Comparison of ENCODE assay signal across 25 cellular contexts in the genomic region with DNA sequence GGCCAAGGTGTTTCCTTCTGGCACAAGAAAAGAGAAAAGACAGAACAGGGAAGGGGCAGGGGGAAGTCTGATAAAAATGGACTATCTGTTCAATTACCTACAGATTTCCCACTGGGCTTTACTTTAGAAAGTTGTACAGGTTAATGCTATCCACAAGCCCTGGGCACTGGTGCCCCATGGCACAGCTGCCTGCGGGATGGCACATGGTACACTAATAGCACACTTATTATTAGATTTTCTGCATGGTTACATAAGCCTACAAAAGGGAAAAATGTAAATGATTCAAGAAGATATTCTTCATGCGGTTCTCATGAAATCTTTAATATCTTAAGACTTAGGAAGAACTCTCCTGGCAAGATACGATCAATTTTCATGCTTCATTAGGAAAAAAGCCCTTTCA.
"Had no signal": no experiment of that assay in that cellular context is flagged by ENCODE, and none has a peak within 500 bp of the region (broad histone marks: within the 10 kb centered on the region; RNA-seq: fewer than 3 reads in every experiment).

No MANE protein-coding gene starts in this region.

- ATAC-seq: esophagus mucosa; naive thymus-derived CD8-positive, alpha-beta T cell; right lobe of liver; stimulated activated naive B cell treated with anti-CD40 and anti-IgM and Interleukin-4, amounts not matched to agents 10 μg/mL and 1 μg/mL and 100 μg/mL, for 72 hours had no signal

- H3K4me1 ChIP-seq: right lobe of liver had no signal

- H3K36me3 ChIP-seq: ascending aorta, brain microvascular endothelial cell, right lobe of liver, stomach, tibial artery had no signal

- H3K9me3 Mint-ChIP-seq: activated naive CD4-positive, alpha-beta T cell treated with anti-CD3 and anti-CD28 coated beads, Interleukin-2, amount 10 ng/mL, durations not matched to agents 7 days and 5 days; activated naive CD8-positive, alpha-beta T cell treated with anti-CD3 and anti-CD28 coated beads, Interleukin-2, amount 10 ng/mL, durations not matched to agents 7 days and 5 days had no signal

- H3K27me3 ChIP-seq: ascending aorta, brain microvascular endothelial cell, right lobe of liver, stomach, tibial artery had no signal

- DNase-seq: activated CD4-positive, alpha-beta T cell treated with anti-CD3 and anti-CD28 coated beads for 4 hours; activated CD4-positive, alpha-beta T cell treated with anti-CD3 and anti-CD28 coated beads, Interleukin-2, amount 50 U/mL, for 48 hours; activated CD8-positive, alpha-beta memory T cell treated with anti-CD3 and anti-CD28 coated beads for 24 hours; activated effector memory CD4-positive, alpha-beta T cell treated with Interleukin-2 at 50 U/mL for 16 hours; activated naive CD4-positive, alpha-beta T cell treated with anti-CD3 and anti-CD28 coated beads, Interleukin-2, amount 10 ng/mL, durations not matched to agents 7 days and 5 days; activated naive CD8-positive, alpha-beta T cell treated with anti-CD3 and anti-CD28 coated beads, Interleukin-2, amount 10 ng/mL, durations not matched to agents 7 days and 5 days; brain microvascular endothelial cell; cortex of kidney; foreskin fibroblast; hippocampal formation; left cardiac atrium; mammary epithelial cell; naive thymus-derived CD8-positive, alpha-beta T cell; right lobe of liver; stimulated activated CD4-positive, alpha-beta T cell treated with anti-CD3 and anti-CD28 coated beads, Interleukin-1b, Interleukin-23, amount 100 ng/mL, for 48 hours; stimulated activated CD4-positive, alpha-beta T cell treated with anti-CD3 and anti-CD28 coated beads, Interleukin-4, amount 100 ng/mL, for 4 hours; stimulated activated CD8-positive, alpha-beta memory T cell treated with anti-CD3 and anti-CD28 coated beads, Interleukin-4, amount 100 ng/mL, for 48 hours; stimulated activated naive B cell treated with anti-CD40 and anti-IgM and Interleukin-4, amounts not matched to agents 10 μg/mL and 1 μg/mL and 100 μg/mL, for 72 hours; stomach; T-helper 1 cell; tibial artery had no signal

- H3K4me3 Mint-ChIP-seq: activated naive CD4-positive, alpha-beta T cell treated with anti-CD3 and anti-CD28 coated beads, Interleukin-2, amount 10 ng/mL, durations not matched to agents 7 days and 5 days; activated naive CD8-positive, alpha-beta T cell treated with anti-CD3 and anti-CD28 coated beads, Interleukin-2, amount 10 ng/mL, durations not matched to agents 7 days and 5 days; mesothelial cell of epicardium; naive thymus-derived CD8-positive, alpha-beta T cell; stimulated activated naive B cell treated with anti-CD40 and anti-IgM and Interleukin-4, amounts not matched to agents 10 μg/mL and 1 μg/mL and 100 μg/mL, for 72 hours had no signal

- H3K27me3 Mint-ChIP-seq: activated naive CD8-positive, alpha-beta T cell treated with anti-CD3 and anti-CD28 coated beads, Interleukin-2, amount 10 ng/mL, durations not matched to agents 7 days and 5 days; naive thymus-derived CD8-positive, alpha-beta T cell; stimulated activated naive B cell treated with anti-CD40 and anti-IgM and Interleukin-4, amounts not matched to agents 10 μg/mL and 1 μg/mL and 100 μg/mL, for 72 hours had no signal

- H3K4me1 Mint-ChIP-seq: activated naive CD4-positive, alpha-beta T cell treated with anti-CD3 and anti-CD28 coated beads, Interleukin-2, amount 10 ng/mL, durations not matched to agents 7 days and 5 days; mesothelial cell of epicardium had no signal

- H3K36me3 Mint-ChIP-seq: activated naive CD4-positive, alpha-beta T cell treated with anti-CD3 and anti-CD28 coated beads, Interleukin-2, amount 10 ng/mL, durations not matched to agents 7 days and 5 days had no signal

- H3K27ac Mint-ChIP-seq: activated naive CD4-positive, alpha-beta T cell treated with anti-CD3 and anti-CD28 coated beads, Interleukin-2, amount 10 ng/mL, durations not matched to agents 7 days and 5 days; activated naive CD8-positive, alpha-beta T cell treated with anti-CD3 and anti-CD28 coated beads, Interleukin-2, amount 10 ng/mL, durations not matched to agents 7 days and 5 days; mesothelial cell of epicardium had no signal

- H3K4me3 ChIP-seq: ascending aorta, right lobe of liver, smooth muscle cell, stomach, tibial artery had no signal

- H3K4me2 ChIP-seq: smooth muscle cell had no signal

- H3K9me3 ChIP-seq: ascending aorta, right lobe of liver, stomach, tibial artery had no signal

- H3K27ac ChIP-seq: ascending aorta, brain microvascular endothelial cell, right lobe of liver, stomach, tibial artery had no signal
